Comparison of ENCODE assay signal across 2 cellular contexts in the genomic region with DNA sequence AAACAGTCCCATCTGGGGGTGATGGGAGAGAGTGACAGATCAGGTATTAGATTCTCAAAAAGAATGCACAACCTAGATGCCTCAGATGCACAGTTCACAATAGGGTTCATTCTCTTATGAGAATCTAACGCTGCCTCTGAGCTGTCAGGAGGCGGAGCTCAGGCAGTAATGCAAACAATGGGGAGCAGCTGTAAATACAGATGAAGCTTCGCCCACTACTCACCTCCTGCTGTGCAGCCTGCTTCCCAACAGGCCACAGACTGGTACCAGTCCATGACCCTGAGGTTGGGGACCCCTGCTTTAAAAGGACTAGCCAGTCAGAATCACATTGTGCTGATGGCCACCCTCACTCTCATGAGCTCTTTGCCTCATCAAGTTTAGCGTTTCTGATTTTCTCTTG.
TF ChIP-seq lines count a peak whose summit lies in the region.

No MANE protein-coding gene starts in this region.

TF ChIP-seq in HEK293, 187 proteins besides CTCF, POLR2A, EP300 and RAD21 (continued from another document):
- TF ChIP-seq ZNF600 (tag by site-specific recombination; IDR thresholded peaks at IDR 0.05) = no peak
- peak; percentile 37; the same call in 1 of the 2 replicates for TF ChIP-seq ZNF610 (tag by site-specific recombination; IDR thresholded peaks at IDR 0.05; ENCODE audit: borderline replicate concordance)
TF ChIP-seq in HEK293: peak in this region for 1.

TF ChIP-seq in WTC11, 78 proteins besides CTCF, POLR2A, EP300 and RAD21 (continued from another document):
- TF ChIP-seq, protein P1, sequence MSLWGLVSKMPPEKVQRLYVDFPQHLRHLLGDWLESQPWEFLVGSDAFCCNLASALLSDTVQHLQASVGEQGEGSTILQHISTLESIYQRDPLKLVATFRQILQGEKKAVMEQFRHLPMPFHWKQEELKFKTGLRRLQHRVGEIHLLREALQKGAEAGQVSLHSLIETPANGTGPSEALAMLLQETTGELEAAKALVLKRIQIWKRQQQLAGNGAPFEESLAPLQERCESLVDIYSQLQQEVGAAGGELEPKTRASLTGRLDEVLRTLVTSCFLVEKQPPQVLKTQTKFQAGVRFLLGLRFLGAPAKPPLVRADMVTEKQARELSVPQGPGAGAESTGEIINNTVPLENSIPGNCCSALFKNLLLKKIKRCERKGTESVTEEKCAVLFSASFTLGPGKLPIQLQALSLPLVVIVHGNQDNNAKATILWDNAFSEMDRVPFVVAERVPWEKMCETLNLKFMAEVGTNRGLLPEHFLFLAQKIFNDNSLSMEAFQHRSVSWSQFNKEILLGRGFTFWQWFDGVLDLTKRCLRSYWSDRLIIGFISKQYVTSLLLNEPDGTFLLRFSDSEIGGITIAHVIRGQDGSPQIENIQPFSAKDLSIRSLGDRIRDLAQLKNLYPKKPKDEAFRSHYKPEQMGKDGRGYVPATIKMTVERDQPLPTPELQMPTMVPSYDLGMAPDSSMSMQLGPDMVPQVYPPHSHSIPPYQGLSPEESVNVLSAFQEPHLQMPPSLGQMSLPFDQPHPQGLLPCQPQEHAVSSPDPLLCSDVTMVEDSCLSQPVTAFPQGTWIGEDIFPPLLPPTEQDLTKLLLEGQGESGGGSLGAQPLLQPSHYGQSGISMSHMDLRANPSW (CRISPR knock-in tag; conservative IDR thresholded peaks at IDR 0.05; ENCODE audit: low read depth) = no peak
- TF ChIP-seq ZNF138 (CRISPR knock-in tag; conservative IDR thresholded peaks at IDR 0.05) = no peak
- TF ChIP-seq TEAD1 (CRISPR knock-in tag; IDR thresholded peaks at IDR 0.05) = no peak
- TF ChIP-seq ZNF416 (CRISPR knock-in tag; IDR thresholded peaks at IDR 0.05) = no peak
- TF ChIP-seq NR1H2 (CRISPR knock-in tag; IDR thresholded peaks at IDR 0.05) = no peak
- TF ChIP-seq, protein P2, sequence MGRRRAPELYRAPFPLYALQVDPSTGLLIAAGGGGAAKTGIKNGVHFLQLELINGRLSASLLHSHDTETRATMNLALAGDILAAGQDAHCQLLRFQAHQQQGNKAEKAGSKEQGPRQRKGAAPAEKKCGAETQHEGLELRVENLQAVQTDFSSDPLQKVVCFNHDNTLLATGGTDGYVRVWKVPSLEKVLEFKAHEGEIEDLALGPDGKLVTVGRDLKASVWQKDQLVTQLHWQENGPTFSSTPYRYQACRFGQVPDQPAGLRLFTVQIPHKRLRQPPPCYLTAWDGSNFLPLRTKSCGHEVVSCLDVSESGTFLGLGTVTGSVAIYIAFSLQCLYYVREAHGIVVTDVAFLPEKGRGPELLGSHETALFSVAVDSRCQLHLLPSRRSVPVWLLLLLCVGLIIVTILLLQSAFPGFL (CRISPR knock-in tag; IDR thresholded peaks at IDR 0.05; ENCODE audit: borderline replicate concordance) = no peak
- TF ChIP-seq, protein P3, sequence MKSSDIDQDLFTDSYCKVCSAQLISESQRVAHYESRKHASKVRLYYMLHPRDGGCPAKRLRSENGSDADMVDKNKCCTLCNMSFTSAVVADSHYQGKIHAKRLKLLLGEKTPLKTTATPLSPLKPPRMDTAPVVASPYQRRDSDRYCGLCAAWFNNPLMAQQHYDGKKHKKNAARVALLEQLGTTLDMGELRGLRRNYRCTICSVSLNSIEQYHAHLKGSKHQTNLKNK (CRISPR knock-in tag; IDR thresholded peaks at IDR 0.05) = no peak
- TF ChIP-seq ESRRA (CRISPR knock-in tag; IDR thresholded peaks at IDR 0.05; ENCODE audit: borderline replicate concordance) = no peak
- no peak for TF ChIP-seq RORB (CRISPR knock-in tag; IDR thresholded peaks at IDR 0.05)
- TF ChIP-seq NR3C1 (CRISPR knock-in tag; conservative IDR thresholded peaks at IDR 0.05; ENCODE audit: low read depth) = no peak
- no peak for TF ChIP-seq KAT7 (CRISPR knock-in tag; IDR thresholded peaks at IDR 0.05; ENCODE audit: borderline replicate concordance)
- no peak for TF ChIP-seq ZNF263 (CRISPR knock-in tag; IDR thresholded peaks at IDR 0.05; ENCODE audit: low read depth)
- TF ChIP-seq GTF2I (CRISPR knock-in tag; conservative IDR thresholded peaks at IDR 0.05) = no peak
- no peak for TF ChIP-seq CREM (CRISPR knock-in tag; IDR thresholded peaks at IDR 0.05)
